ENCODE assay signal across 7 cellular contexts in the genomic region with DNA sequence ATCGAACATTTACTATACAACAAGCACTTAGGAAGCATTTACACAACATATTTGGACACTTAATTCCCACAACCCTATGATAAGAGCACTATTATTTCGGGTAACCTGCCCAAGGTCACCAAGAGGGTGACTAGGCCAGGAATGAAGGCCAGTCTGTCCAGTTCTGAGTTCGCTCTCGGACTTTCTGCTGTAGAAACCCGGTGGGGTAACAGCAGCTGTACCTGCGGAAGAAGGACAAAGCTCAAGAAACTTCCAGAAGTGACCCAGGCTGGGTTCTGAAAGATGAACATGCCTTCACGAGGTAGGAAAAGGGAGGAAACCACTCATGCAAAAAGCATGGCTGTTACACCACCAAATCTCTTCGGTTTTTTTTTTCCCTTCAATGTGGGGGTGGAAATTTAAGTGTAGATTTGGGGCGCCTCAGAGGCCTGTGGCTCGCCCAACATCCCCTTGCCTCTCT. TPM values are rescaled to one million over a fixed set of nuclear protein-coding genes. Genes with fewer than 3 reads are reported as not detected.
A peak's percentile ranks its signal among the peaks of the same experiment; 100 is the strongest.
DNase-seq lines count a peak whose midpoint lies in the region; ATAC-seq and TF ChIP-seq lines count a peak whose summit lies in the region.

No MANE protein-coding gene starts in this region.

- H3K27me3 ChIP-seq in iPS DF 6.9 (ENCODE audit: control insufficient read depth, insufficient read depth, low read length) (no peaks in the 10 kb centered on the region), spleen (replicated peaks in 1 of 7) (no peaks in the 10 kb centered on the region)

- ATAC-seq in HG03378 (IDR thresholded peaks at IDR 0.05; ENCODE audit: unreplicated experiment) (peak; percentile 2), GM21526 (IDR thresholded peaks at IDR 0.05; ENCODE audit: low FRiP score, unreplicated experiment) (no peak)

- peak overlapping the region; percentile 80 for H3K4me3 Mint-ChIP-seq in activated CD4-positive, alpha-beta memory T cell treated with anti-CD3 and anti-CD28 coated beads, Interleukin-2, amount 10 ng/mL, durations not matched to agents 7 days and 5 days

- peaks cover 14% of the 10 kb centered on the region for H3K4me1 Mint-ChIP-seq in activated CD4-positive, alpha-beta memory T cell treated with anti-CD3 and anti-CD28 coated beads, Interleukin-2, amount 10 ng/mL, durations not matched to agents 7 days and 5 days

- CTCF ChIA-PET in activated CD4-positive, alpha-beta memory T cell treated with anti-CD3 and anti-CD28 coated beads, Interleukin-2, amount 10 ng/mL, durations not matched to agents 7 days and 5 days (lab: Charles Lee), result interaction anchor here (0.7 to 1.6 kb wide), 8 partner anchors 9 to 245 kb away, joined by 3 to 15 read pairs (median 4); a partner anchor contains a TSS

- peak overlapping the region; percentile 78 for H3K27ac Mint-ChIP-seq in activated CD4-positive, alpha-beta memory T cell treated with anti-CD3 and anti-CD28 coated beads, Interleukin-2, amount 10 ng/mL, durations not matched to agents 7 days and 5 days

- no CpG with 5 or more reads among the region's 10 CpGs for WGBS in iPS DF 6.9 (ENCODE audit: insufficient coverage, insufficient read length)
- WGBS in spleen, 5 donors, result 38 to 43% (median 40%) methylated on average over 10 of the region's 10 CpGs

- no peak for TF ChIP-seq CTCF in spleen (IDR thresholded peaks at IDR 0.05 in 8 of 11, conservative IDR thresholded peaks at IDR 0.05 in 3 of 11)

- H3K36me3 Mint-ChIP-seq in activated CD4-positive, alpha-beta memory T cell treated with anti-CD3 and anti-CD28 coated beads, Interleukin-2, amount 10 ng/mL, durations not matched to agents 7 days and 5 days (ENCODE audit: low read depth), result no peaks in the 10 kb centered on the region

- no peak for TF ChIP-seq POLR2A in spleen (IDR thresholded peaks at IDR 0.05)

- DNase-seq in activated CD4-positive, alpha-beta memory T cell treated with anti-CD3 and anti-CD28 coated beads, Interleukin-2, amount 10 ng/mL, durations not matched to agents 7 days and 5 days, result no peak
- DNase-seq in iPS DF 6.9 (ENCODE audit: low read depth, low spot score), result no peak
- DNase-seq in spleen, result peak; percentile 17
- no peak for DNase-seq in GM19240 (ENCODE audit: insufficient read length, low spot score)
- no peak for DNase-seq in NCI-H2171 treated with DMSO at 0.1 percent for 48 hours (lab: John Stamatoyannopoulos, UW)

- POLR2A ChIA-PET in activated CD4-positive, alpha-beta memory T cell treated with anti-CD3 and anti-CD28 coated beads, Interleukin-2, amount 10 ng/mL, durations not matched to agents 7 days and 5 days (lab: Charles Lee), result interaction anchor here (0.8 to 11.5 kb wide), 8 partner anchors 9 to 1083 kb away, joined by 3 to 127 read pairs (median 4); a partner anchor contains a TSS

- H3K36me3 ChIP-seq in iPS DF 6.9 (ENCODE audit: control insufficient read depth, insufficient read depth, low read length) (no peaks in the 10 kb centered on the region), spleen (no peaks in the 10 kb centered on the region)

- no peaks in the 10 kb centered on the region for H3K9me3 ChIP-seq in iPS DF 6.9 (ENCODE audit: control insufficient read depth, insufficient read depth, low read length)
- no peaks in the 10 kb centered on the region for H3K9me3 ChIP-seq in spleen

- peak overlapping the region; percentile 44; the same call in 1 of the 2 replicates for H3K4me3 ChIP-seq in iPS DF 6.9 (ENCODE audit: low read length)
- H3K4me3 ChIP-seq in spleen, result peak overlapping the region; percentile 43 to 80 (median 58)

- no peak overlapping the region for H3K27ac ChIP-seq in iPS DF 6.9 (ENCODE audit: low read length)
- H3K27ac ChIP-seq in spleen, result peak overlapping the region; percentile 68 to 92 (median 86)

- intact Hi-C loops in spleen (cut with DNase I; ENCODE audit: low total_unique reads), result no loop called here

- H3K4me1 ChIP-seq in iPS DF 6.9 (ENCODE audit: control insufficient read depth, insufficient read depth, low read length) (no peaks in the 10 kb centered on the region), spleen (peaks cover 9 to 21% (median 19%) of the 10 kb centered on the region in 6 donors)

- no peaks in the 10 kb centered on the region for H3K9me3 Mint-ChIP-seq in activated CD4-positive, alpha-beta memory T cell treated with anti-CD3 and anti-CD28 coated beads, Interleukin-2, amount 10 ng/mL, durations not matched to agents 7 days and 5 days

- no peaks in the 10 kb centered on the region for H3K27me3 Mint-ChIP-seq in activated CD4-positive, alpha-beta memory T cell treated with anti-CD3 and anti-CD28 coated beads, Interleukin-2, amount 10 ng/mL, durations not matched to agents 7 days and 5 days

RNA-seq across cellular contexts. Expression of a gene that starts 10.8 kb away (rescaled TPM):
- not detected for total RNA-seq in activated CD4-positive, alpha-beta memory T cell treated with anti-CD3 and anti-CD28 coated beads, Interleukin-2, amount 10 ng/mL, durations not matched to agents 7 days and 5 days
- total RNA-seq in spleen, result 1 to 10 TPM in 3 of 7 donors, not detected in 4; 1.1 to 1.9 (median 1.4) TPM
- polyA plus RNA-seq in spleen, result under 1 TPM; 0.29 to 0.83 (median 0.56) TPM

RNA-seq across cellular contexts. Expression of a gene that starts 14.7 kb away (rescaled TPM):
- total RNA-seq in activated CD4-positive, alpha-beta memory T cell treated with anti-CD3 and anti-CD28 coated beads, Interleukin-2, amount 10 ng/mL, durations not matched to agents 7 days and 5 days, result 1 to 10 TPM; 1.6 to 1.7 TPM
- 1 to 10 TPM in 6 of 7 donors, under 1 TPM in 1; 0.66 to 2.6 (median 1.7) TPM for total RNA-seq in spleen
- polyA plus RNA-seq in spleen, result 1 to 10 TPM; 1.2 to 1.4 (median 1.3) TPM

RNA-seq across cellular contexts. Expression of a gene that starts 23.8 kb away (rescaled TPM):
- 1,000 to 10,000 TPM; 1,910 to 2,156 TPM for total RNA-seq in activated CD4-positive, alpha-beta memory T cell treated with anti-CD3 and anti-CD28 coated beads, Interleukin-2, amount 10 ng/mL, durations not matched to agents 7 days and 5 days
- total RNA-seq in spleen, result 1,000 to 10,000 TPM in 4 of 7 donors, under 1 TPM in 2, not detected in 1; under 0.01 to 7,358 (median 2,736) TPM
- not detected for polyA plus RNA-seq in spleen

RNA-seq across cellular contexts. Expression of a gene that starts 25.1 kb away (rescaled TPM):
- total RNA-seq in activated CD4-positive, alpha-beta memory T cell treated with anti-CD3 and anti-CD28 coated beads, Interleukin-2, amount 10 ng/mL, durations not matched to agents 7 days and 5 days, result 1,000 to 10,000 TPM; 3,547 to 4,143 TPM
- over 10,000 TPM in 4 of 7 donors, under 1 TPM in 3; under 0.01 to 20,748 (median 15,186) TPM for total RNA-seq in spleen
- not detected for polyA plus RNA-seq in spleen

RNA-seq across cellular contexts. Expression of a gene that starts 51.3 kb away (rescaled TPM):
- 100 to 1,000 TPM; 271 to 274 TPM for total RNA-seq in activated CD4-positive, alpha-beta memory T cell treated with anti-CD3 and anti-CD28 coated beads, Interleukin-2, amount 10 ng/mL, durations not matched to agents 7 days and 5 days
- 100 to 1,000 TPM in 5 of 7 donors, 10 to 100 TPM in 2; 91.8 to 161 (median 149) TPM for total RNA-seq in spleen
- 10 to 100 TPM; 22.3 to 49.8 (median 35.6) TPM for polyA plus RNA-seq in spleen
